9 cellular contexts compared by ENCODE assay signal in the genomic region with DNA sequence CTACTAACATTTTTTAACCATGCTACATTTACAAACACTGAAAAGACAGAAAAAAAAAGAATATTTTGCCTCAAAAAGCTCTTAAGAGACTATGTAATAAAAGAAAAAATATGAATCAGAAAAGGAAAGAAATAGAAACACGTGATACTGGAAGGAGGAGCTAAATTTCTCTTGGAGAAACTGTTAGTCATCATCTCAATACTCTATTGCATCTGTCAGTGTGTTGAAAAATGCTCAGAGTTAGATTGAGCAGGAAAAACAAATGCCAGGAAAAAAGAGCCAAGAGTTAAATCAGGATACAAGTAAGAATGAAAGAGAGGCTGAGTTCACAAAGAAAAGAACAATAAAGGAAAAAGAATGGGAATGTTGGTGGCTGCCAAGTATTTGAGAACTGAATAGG. TPM values are rescaled to one million over a fixed set of nuclear protein-coding genes. Genes with fewer than 3 reads are reported as not detected.
DNase-seq lines count a peak whose midpoint lies in the region; ATAC-seq, FAIRE-seq and TF ChIP-seq lines count a peak whose summit lies in the region.
"Had no signal": no experiment of that assay in that cellular context is flagged by ENCODE, and none has a peak within 500 bp of the region (broad histone marks: within the 10 kb centered on the region; RNA-seq: fewer than 3 reads in every experiment).

No MANE protein-coding gene starts in this region.

- H3K36me3 ChIP-seq in sigmoid colon, result peaks cover 0 to 8% (median 2%) of the 10 kb centered on the region in 4 donors

- TF ChIP-seq POLR2A in sigmoid colon (IDR thresholded peaks at IDR 0.05), result no peak

- peaks cover 27% of the 10 kb centered on the region for H3K4me1 Mint-ChIP-seq in activated CD4-positive, alpha-beta T cell treated with anti-CD3 and anti-CD28 coated beads for 36 hours

- H3K4me3 Mint-ChIP-seq in activated CD4-positive, alpha-beta T cell treated with anti-CD3 and anti-CD28 coated beads for 36 hours, result peak overlapping the region; percentile 9

- peak overlapping the region in 3 of 4 donors; percentile 6 to 97 (median 97) for H3K27ac ChIP-seq in sigmoid colon

- H3K9me3 Mint-ChIP-seq in activated CD4-positive, alpha-beta T cell treated with anti-CD3 and anti-CD28 coated beads for 36 hours (ENCODE audit: low read depth), result no peaks in the 10 kb centered on the region

- no peaks in the 10 kb centered on the region for H3K27me3 ChIP-seq in sigmoid colon

- no peaks in the 10 kb centered on the region for H3K27me3 Mint-ChIP-seq in activated CD4-positive, alpha-beta T cell treated with anti-CD3 and anti-CD28 coated beads for 36 hours

- no peak for TF ChIP-seq CTCF in sigmoid colon (IDR thresholded peaks at IDR 0.05)

- intact Hi-C loops in activated CD4-positive, alpha-beta T cell treated with anti-CD3 and anti-CD28 coated beads for 36 hours (cut with DNase I, micrococcal nuclease), result loop anchor here in 1 of 2 experiments (5.0 kb wide), 1 partner anchor 146 kb away; the partner anchor contains the start of gene BOD1L1
- intact Hi-C loops in sigmoid colon (cut with DNase I), result loop anchor here (5.0 to 10.0 kb wide), 2 partner anchors 143 to 629 kb away; partner anchors contain the start of gene BOD1L1

- POLR2A ChIA-PET in activated CD4-positive, alpha-beta T cell treated with anti-CD3 and anti-CD28 coated beads for 36 hours (lab: Charles Lee), result no interaction called here

- FAIRE-seq in endometrium (lab: Jason Lieb, UNC), result peak; percentile 83

- H3K4me1 ChIP-seq in sigmoid colon, result peaks cover 0 to 38% (median 17%) of the 10 kb centered on the region in 4 donors

- no peak for DNase-seq in activated CD4-positive, alpha-beta T cell treated with anti-CD3 and anti-CD28 coated beads for 36 hours
- no peak for DNase-seq in activated CD4-positive, alpha-beta T cell treated with anti-CD3 and anti-CD28 coated beads, Interleukin-2, amount 50 U/mL, for 48 hours
- DNase-seq in OCI-M1 (lab: John Stamatoyannopoulos, UW) (peak; percentile 69), sigmoid colon (no peak), amygdala (lab: John Stamatoyannopoulos, UW) (no peak), NCI-H2107 treated with DMSO at 0.1 percent for 48 hours (lab: John Stamatoyannopoulos, UW; ENCODE audit: unreplicated experiment) (no peak)
- DNase-seq: activated gamma-delta T cell had no signal

- no peak for TF ChIP-seq EP300 in sigmoid colon (IDR thresholded peaks at IDR 0.05)

- no peak overlapping the region for H3K27ac Mint-ChIP-seq in activated CD4-positive, alpha-beta T cell treated with anti-CD3 and anti-CD28 coated beads for 36 hours

- no peak overlapping the region for H3K4me3 ChIP-seq in sigmoid colon

- 41 to 60% methylated on average over 1 of the region's 1 CpG for WGBS in sigmoid colon, 2 donors

- no peak for ATAC-seq in activated CD4-positive, alpha-beta T cell treated with anti-CD3 and anti-CD28 coated beads for 36 hours
- ATAC-seq in GM18870 (IDR thresholded peaks at IDR 0.05; ENCODE audit: unreplicated experiment), result no peak

- CTCF ChIA-PET in activated CD4-positive, alpha-beta T cell treated with anti-CD3 and anti-CD28 coated beads for 36 hours (lab: Charles Lee), result no interaction called here

- no peaks in the 10 kb centered on the region for H3K9me3 ChIP-seq in sigmoid colon

- H3K36me3 Mint-ChIP-seq in activated CD4-positive, alpha-beta T cell treated with anti-CD3 and anti-CD28 coated beads for 36 hours (ENCODE audit: low read depth), result peaks cover 5% of the 10 kb centered on the region

RNA-seq across cellular contexts. Expression of gene RAB28, which starts 2.6 kb away (rescaled TPM):
- total RNA-seq in activated CD4-positive, alpha-beta T cell treated with anti-CD3 and anti-CD28 coated beads for 36 hours, result 10 to 100 TPM; 12.7 to 17.5 TPM
- 10 to 100 TPM; 24.1 to 32.1 (median 28.7) TPM for total RNA-seq in sigmoid colon
- 10 to 100 TPM; 12.7 to 18.7 (median 16.8) TPM for polyA plus RNA-seq in sigmoid colon
